In genomic region chr1:54172614-54173312, GRCh38 we compare ENCODE assay signal across 20 cellular contexts. TPM values are rescaled to one million over a fixed set of nuclear protein-coding genes. Genes with fewer than 3 reads are reported as not detected.
A peak's percentile ranks its signal among the peaks of the same experiment; 100 is the strongest.
DNase-seq lines count a peak whose midpoint lies in the region; ATAC-seq, FAIRE-seq and TF ChIP-seq lines count a peak whose summit lies in the region.
"Had no signal": no experiment of that assay in that cellular context is flagged by ENCODE, and none has a peak within 500 bp of the region (broad histone marks: within the 10 kb centered on the region; RNA-seq: fewer than 3 reads in every experiment).

No MANE protein-coding gene starts in this region.

- POLR2A ChIA-PET in CD4-positive, alpha-beta memory T cell (lab: Charles Lee; ENCODE audit: partially characterized antibody) = no interaction called here

- no peak overlapping the region for H3K4me2 ChIP-seq in fibroblast of lung (ENCODE audit: extremely low read depth, insufficient read depth, low read length)
- H3K4me2 ChIP-seq in neural progenitor cell = no peak overlapping the region

- ATAC-seq in GM19324 (IDR thresholded peaks at IDR 0.05; ENCODE audit: low FRiP score, unreplicated experiment) (no peak), HG02885 (IDR thresholded peaks at IDR 0.05; ENCODE audit: poor library complexity, unreplicated experiment) (no peak)
- ATAC-seq: heart right ventricle had no signal

- H4K20me1 ChIP-seq in fibroblast of lung (ENCODE audit: control insufficient read depth, extremely low read depth, insufficient read depth, low read length) = no peaks in the 10 kb centered on the region
- no peaks in the 10 kb centered on the region for H4K20me1 ChIP-seq in neural progenitor cell (ENCODE audit: low read depth)

- H3K9ac ChIP-seq in fibroblast of lung (ENCODE audit: insufficient read depth, low read length) = no peak overlapping the region
- H3K9ac ChIP-seq in neural progenitor cell = no peak overlapping the region
- H3K9ac ChIP-seq: parathyroid adenoma had no signal

- peak overlapping the region in 1 of 8 donors; percentile 40 for H3K4me3 Mint-ChIP-seq in CD4-positive, alpha-beta memory T cell
- peak overlapping the region; percentile 27 for H3K4me3 Mint-ChIP-seq in neural progenitor cell

- H3K27ac Mint-ChIP-seq in CD4-positive, alpha-beta memory T cell = peak overlapping the region in 4 of 7 donors; percentile 61 to 90 (median 80)
- H3K27ac Mint-ChIP-seq in neural progenitor cell = peak overlapping the region; percentile 95

- no peak for FAIRE-seq in GM12892 (lab: Jason Lieb, UNC)
- FAIRE-seq: GM12891, keratinocyte had no signal

- H3K27me3 ChIP-seq in CD4-positive, alpha-beta memory T cell (ENCODE audit: insufficient read depth, low read length) = no peaks in the 10 kb centered on the region
- H3K27me3 ChIP-seq in adrenal gland = no peaks in the 10 kb centered on the region
- H3K27me3 ChIP-seq in fibroblast of lung (ENCODE audit: control insufficient read depth, insufficient read depth, low read length) = no peaks in the 10 kb centered on the region
- H3K27me3 ChIP-seq in neural progenitor cell = no peaks in the 10 kb centered on the region
- H3K27me3 ChIP-seq: heart right ventricle had no signal

- H3K4me1 Mint-ChIP-seq in CD4-positive, alpha-beta memory T cell = peaks cover 7 to 12% (median 8%) of the 10 kb centered on the region in 4 donors
- H3K4me1 Mint-ChIP-seq in neural progenitor cell = peaks cover 48% of the 10 kb centered on the region

- DNase-seq in CD4-positive, alpha-beta memory T cell = no peak
- peak; percentile 77 to 91 (median 83) for DNase-seq in adrenal gland
- peak in 1 of 2 donors; percentile 22 for DNase-seq in fibroblast of lung (ENCODE audit: low read depth in 2 of 2)
- DNase-seq in neural progenitor cell (ENCODE audit: low spot score) = no peak
- DNase-seq in GM12892 (ENCODE audit: insufficient read length) = no peak
- no peak for DNase-seq in NCI-H146 (lab: John Stamatoyannopoulos, UW)
- DNase-seq: Calu3; erythroblast; GOT3; heart right ventricle; NCI-H345; stimulated activated naive CD4-positive, alpha-beta T cell treated with Interleukin-2 at 50 U/mL for 16 hours; SW 1271 had no signal

- CTCF ChIA-PET in CD4-positive, alpha-beta memory T cell (lab: Charles Lee; ENCODE audit: partially characterized antibody) = interaction anchor here (2.3 kb wide), 1 partner anchor 9 kb away, joined by 9 read pairs; no protein-coding TSS in a partner anchor

- TF ChIP-seq CTCF in adrenal gland (IDR thresholded peaks at IDR 0.05) = no peak
- TF ChIP-seq CTCF in fibroblast of lung (conservative IDR thresholded peaks at IDR 0.05 in 1 of 2, IDR thresholded peaks at IDR 0.05 in 1 of 2; ENCODE audit: low read depth in 1 of 2, low read length in 2 of 2) = no peak
- TF ChIP-seq CTCF in neural progenitor cell (IDR thresholded peaks at IDR 0.05) = no peak

- H3K4me1 ChIP-seq in CD4-positive, alpha-beta memory T cell (ENCODE audit: insufficient read depth, low read length) = no peaks in the 10 kb centered on the region
- H3K4me1 ChIP-seq in adrenal gland (replicated peaks in 1 of 2) (peaks cover 20 to 23% of the 10 kb centered on the region in 2 donors), fibroblast of lung (ENCODE audit: control insufficient read depth, extremely low read depth, insufficient read depth, low read length) (peaks cover 6% of the 10 kb centered on the region), neural progenitor cell (peaks cover 5% of the 10 kb centered on the region)
- H3K4me1 ChIP-seq: heart right ventricle, parathyroid adenoma had no signal

- H3K79me2 ChIP-seq in fibroblast of lung (ENCODE audit: control insufficient read depth, insufficient read depth, low read length) = no peaks in the 10 kb centered on the region
- no peaks in the 10 kb centered on the region for H3K79me2 ChIP-seq in neural progenitor cell (ENCODE audit: low read depth)
- H3K79me2 ChIP-seq: parathyroid adenoma had no signal

- no peak overlapping the region for H3K4me3 ChIP-seq in CD4-positive, alpha-beta memory T cell (ENCODE audit: low read length in 2 of 2)
- H3K4me3 ChIP-seq in adrenal gland = no peak overlapping the region
- no peak overlapping the region for H3K4me3 ChIP-seq in fibroblast of lung (replicated peaks in 1 of 4; ENCODE audit: control extremely low read depth in 1 of 4, insufficient read depth in 1 of 4, low read depth in 3 of 4, low read length in 4 of 4)
- H3K4me3 ChIP-seq in neural progenitor cell = no peak overlapping the region
- H3K4me3 ChIP-seq: heart right ventricle had no signal

- no peaks in the 10 kb centered on the region for H3K27me3 Mint-ChIP-seq in CD4-positive, alpha-beta memory T cell
- H3K27me3 Mint-ChIP-seq in neural progenitor cell (ENCODE audit: insufficient read depth, low read depth) = peaks cover 4% of the 10 kb centered on the region

- intact Hi-C loops in CD4-positive, alpha-beta memory T cell (cut with micrococcal nuclease) = no loop called here
- intact Hi-C loops in adrenal gland (cut with DNase I) = no loop called here

- peaks cover 0 to 2% of the 10 kb centered on the region in 2 donors for H3K36me3 Mint-ChIP-seq in CD4-positive, alpha-beta memory T cell
- no peaks in the 10 kb centered on the region for H3K36me3 Mint-ChIP-seq in neural progenitor cell

- H3F3A ChIP-seq in neural progenitor cell (ENCODE audit: low read depth) = no peaks in the 10 kb centered on the region

- no peaks in the 10 kb centered on the region for H3K36me3 ChIP-seq in CD4-positive, alpha-beta memory T cell (ENCODE audit: insufficient read depth, low read length)
- H3K36me3 ChIP-seq in adrenal gland (replicated peaks in 1 of 2) (peaks cover 0 to 3% of the 10 kb centered on the region in 2 donors), fibroblast of lung (ENCODE audit: control insufficient read depth, insufficient read depth, low read length) (no peaks in the 10 kb centered on the region), neural progenitor cell (no peaks in the 10 kb centered on the region)

- no peaks in the 10 kb centered on the region for H3K9me3 Mint-ChIP-seq in CD4-positive, alpha-beta memory T cell
- no peaks in the 10 kb centered on the region for H3K9me3 Mint-ChIP-seq in neural progenitor cell

- TF ChIP-seq POLR2A in adrenal gland (IDR thresholded peaks at IDR 0.05) (no peak), GM12892 (IDR thresholded peaks at IDR 0.05; ENCODE audit: low read depth, low read length) (no peak)

- H3K27ac ChIP-seq in CD4-positive, alpha-beta memory T cell (ENCODE audit: low read depth, low read length) = no peak overlapping the region
- H3K27ac ChIP-seq in adrenal gland (peak overlapping the region; percentile 46 to 86 (median 81)), fibroblast of lung (ENCODE audit: insufficient read depth, low read length) (peak overlapping the region; percentile 41), neural progenitor cell (no peak overlapping the region)
- H3K27ac ChIP-seq: parathyroid adenoma had no signal

- WGBS in adrenal gland, 4 donors = 24 to 29% (median 25%) methylated on average over 6 of the region's 6 CpGs

- no peaks in the 10 kb centered on the region for H3K9me3 ChIP-seq in CD4-positive, alpha-beta memory T cell (ENCODE audit: control insufficient read depth in 1 of 2, low read length in 2 of 2)
- H3K9me3 ChIP-seq in adrenal gland (replicated peaks in 1 of 3) = no peaks in the 10 kb centered on the region
- no peaks in the 10 kb centered on the region for H3K9me3 ChIP-seq in fibroblast of lung (ENCODE audit: control insufficient read depth, insufficient read depth, low read depth, low read length)
- no peaks in the 10 kb centered on the region for H3K9me3 ChIP-seq in neural progenitor cell (ENCODE audit: low read depth)
- H3K9me3 ChIP-seq: heart right ventricle had no signal

- H2AFZ ChIP-seq in fibroblast of lung (ENCODE audit: low read length) (peak overlapping the region; percentile 12), neural progenitor cell (replicated peaks) (no peak overlapping the region)
- H2AFZ ChIP-seq: parathyroid adenoma had no signal

RNA-seq across cellular contexts. Expression of gene CDCP2, which starts 20.0 kb away (rescaled TPM):
- under 1 TPM in 1 of 2 experiments, not detected in 1; 0.19 TPM for total RNA-seq in CD4-positive, alpha-beta memory T cell
- polyA plus RNA-seq in CD4-positive, alpha-beta memory T cell = not detected
- total RNA-seq in adrenal gland (under 1 TPM in 4 of 8 donors, not detected in 4; 0.15 to 0.64 (median 0.26) TPM), fibroblast of lung (not detected in 2 replicates), neural progenitor cell (ENCODE audit: low replicate concordance) (0.15 TPM in 1 of 2 replicates, not detected in the other)
- polyA plus RNA-seq in adrenal gland (under 1 TPM in 1 of 3 donors, not detected in 2; 0.05 TPM), fibroblast of lung (not detected in 2 replicates)
- not detected in 2 replicates for polyA plus RNA-seq in fibroblast of lung (2012)
- polyA minus RNA-seq in fibroblast of lung (ENCODE audit: low replicate concordance) = not detected in 2 replicates
- not detected for polyA plus RNA-seq in GM12892 (2012; ENCODE audit: missing spikeins)
- total RNA-seq: activated CD8-positive, alpha-beta memory T cell treated with anti-CD3 and anti-CD28 coated beads for 36 hours; Calu3; G401 had no signal
- polyA plus RNA-seq: keratinocyte had no signal

RNA-seq across cellular contexts. Expression of gene CYB5RL, which starts 27.1 kb away (rescaled TPM):
- 10 to 100 TPM; 10.5 to 10.7 TPM for total RNA-seq in CD4-positive, alpha-beta memory T cell
- polyA plus RNA-seq in CD4-positive, alpha-beta memory T cell = 1 to 10 TPM; 1.3 to 4.4 TPM
- total RNA-seq in adrenal gland = 10 to 100 TPM in 6 of 8 donors, 1 to 10 TPM in 2; 5.8 to 21.6 (median 13.7) TPM
- 1 to 10 TPM; 2.7 to 6.7 (median 5.2) TPM for polyA plus RNA-seq in adrenal gland
- total RNA-seq in fibroblast of lung = 6.6 and 6.7 TPM in 2 replicates
- polyA plus RNA-seq in fibroblast of lung = 4.1 and 5.0 TPM in 2 replicates
- polyA plus RNA-seq in fibroblast of lung (2012) = 5.2 and 5.4 TPM in 2 replicates
- polyA minus RNA-seq in fibroblast of lung (ENCODE audit: low replicate concordance) = 4.6 and 12.0 TPM in 2 replicates
- 6.4 and 9.0 TPM in 2 replicates for total RNA-seq in neural progenitor cell (ENCODE audit: low replicate concordance)
- polyA plus RNA-seq in GM12892 (2012; ENCODE audit: missing spikeins) = 6.0 TPM

RNA-seq across cellular contexts. Expression of gene MRPL37, which starts 27.2 kb away (rescaled TPM):
- 10 to 100 TPM; 33.4 to 39.0 TPM for total RNA-seq in CD4-positive, alpha-beta memory T cell
- polyA plus RNA-seq in CD4-positive, alpha-beta memory T cell = 10 to 100 TPM; 53.2 to 89.1 TPM
- 100 to 1,000 TPM in 7 of 8 donors, 10 to 100 TPM in 1; 75.4 to 160 (median 107) TPM for total RNA-seq in adrenal gland
- polyA plus RNA-seq in adrenal gland = 100 to 1,000 TPM in 1 of 3 donors, 10 to 100 TPM in 2; 24.9 to 174 (median 28.7) TPM
- total RNA-seq in fibroblast of lung = 39.3 and 43.6 TPM in 2 replicates
- 21.7 and 35.2 TPM in 2 replicates for polyA plus RNA-seq in fibroblast of lung
- polyA plus RNA-seq in fibroblast of lung (2012) = 92.6 and 135 TPM in 2 replicates
- 61.7 and 76.3 TPM in 2 replicates for polyA minus RNA-seq in fibroblast of lung (ENCODE audit: low replicate concordance)
- total RNA-seq in neural progenitor cell (ENCODE audit: low replicate concordance) = 60.4 and 93.4 TPM in 2 replicates
- polyA plus RNA-seq in GM12892 (2012; ENCODE audit: missing spikeins) = 90.9 TPM

Comparison
In these comparisons a context has a peak if more than half of its experiments do, and no peak if none do; other contexts are left out.
1. DNase-seq: peak in adrenal gland (7 of 7); none in CD4-positive, alpha-beta memory T cell (0 of 5), neural progenitor cell (single experiment), GM12892 (single experiment) and NCI-H146 (single experiment).
2. H3K27ac ChIP-seq: peak in adrenal gland (5 of 5) and fibroblast of lung (single experiment); none in CD4-positive, alpha-beta memory T cell (single experiment) and neural progenitor cell (single experiment).